Comparison of ENCODE assay signal across 32 cellular contexts in genomic region chr7:143074141-143074540, GRCh38. TPM values are rescaled to one million over a fixed set of nuclear protein-coding genes. Genes with fewer than 3 reads are reported as not detected.
"Had no signal": no experiment of that assay in that cellular context is flagged by ENCODE, and none has a peak within 500 bp of the region (broad histone marks: within the 10 kb centered on the region; RNA-seq: fewer than 3 reads in every experiment).

No MANE protein-coding gene starts in this region.

- H3K4me3 Mint-ChIP-seq: stimulated activated effector memory CD8-positive, alpha-beta T cell treated with anti-CD3 and anti-CD28 coated beads, Interleukin-12 subunit alpha, Interleukin-12 subunit beta, amount 100 ng/mL, for 72 hours; stimulated activated memory B cell treated with anti-CD40 and anti-IgM and Interleukin-4, amounts not matched to agents 10 μg/mL and 1 μg/mL and 100 μg/mL, for 72 hours; stimulated activated naive B cell treated with anti-CD40 and anti-IgM and Interleukin-4, amounts not matched to agents 10 μg/mL and 1 μg/mL and 100 μg/mL, for 72 hours; stimulated activated naive CD8-positive, alpha-beta T cell treated with anti-CD3 and anti-CD28 coated beads, Interleukin-15, amount 100 ng/mL, for 72 hours; stimulated activated naive CD8-positive, alpha-beta T cell treated with anti-CD3 and anti-CD28 coated beads, Interleukin-15, Interleukin-2, amounts not matched to agents 100 ng/mL and 50 ng/mL, for 24 hours; type B pancreatic cell had no signal

- H3K9me3 ChIP-seq: stomach, suprapubic skin, testis, thoracic aorta, thyroid gland, transverse colon, upper lobe of left lung, upper lobe of right lung, uterus, vagina had no signal

- H3K4me3 ChIP-seq: stomach, suprapubic skin, testis, thoracic aorta, thyroid gland, tibial artery, tibial nerve, transverse colon, upper lobe of left lung, upper lobe of right lung, uterus, vagina had no signal

- H3K36me3 Mint-ChIP-seq: stimulated activated effector memory CD8-positive, alpha-beta T cell treated with anti-CD3 and anti-CD28 coated beads, Interleukin-12 subunit alpha, Interleukin-12 subunit beta, amount 100 ng/mL, for 72 hours; type B pancreatic cell had no signal

- DNase-seq: stimulated activated CD4-positive, alpha-beta T cell treated with anti-CD3 and anti-CD28 coated beads, Interleukin-2, amount 100 ng/mL, for 48 hours; stimulated activated CD4-positive, alpha-beta T cell treated with anti-CD3 and anti-CD28 coated beads, Interleukin-4, amount 100 ng/mL, for 1 hour; stimulated activated CD4-positive, alpha-beta T cell treated with anti-CD3 and anti-CD28 coated beads, Interleukin-4, amount 100 ng/mL, for 24 hours; stimulated activated CD4-positive, alpha-beta T cell treated with anti-CD3 and anti-CD28 coated beads, Interleukin-4, amount 100 ng/mL, for 4 hours; stimulated activated CD8-positive, alpha-beta memory T cell treated with anti-CD3 and anti-CD28 coated beads, Interleukin-4, amount 100 ng/mL, for 48 hours; stimulated activated naive B cell treated with anti-CD40 and anti-IgM and Interleukin-4, amounts not matched to agents 10 μg/mL and 1 μg/mL and 100 μg/mL, for 72 hours; stimulated activated naive CD4-positive, alpha-beta T cell; stimulated activated naive CD4-positive, alpha-beta T cell treated with Interleukin-2 at 50 U/mL for 16 hours; stimulated activated naive CD8-positive, alpha-beta T cell treated with anti-CD3 and anti-CD28 coated beads, Interleukin-15, amount 100 ng/mL, for 72 hours; stimulated activated naive CD8-positive, alpha-beta T cell treated with anti-CD3 and anti-CD28 coated beads, Interleukin-15, Interleukin-2, amounts not matched to agents 100 U/mL and 50 U/mL, for 24 hours; stomach; substantia nigra; testis; thyroid gland; tibial artery; transverse colon; upper lobe of left lung; upper lobe of right lung; uterus had no signal

- H3K27me3 ChIP-seq: stomach, suprapubic skin, testis, thyroid gland, tibial artery, tibial nerve, transverse colon, upper lobe of left lung, upper lobe of right lung, uterus, vagina had no signal

- H3K36me3 ChIP-seq: stomach, suprapubic skin, thoracic aorta, thyroid gland, tibial artery, tibial nerve, transverse colon, upper lobe of left lung, upper lobe of right lung, uterus, vagina had no signal

- H3K9me3 Mint-ChIP-seq: stimulated activated effector memory CD8-positive, alpha-beta T cell treated with anti-CD3 and anti-CD28 coated beads, Interleukin-12 subunit alpha, Interleukin-12 subunit beta, amount 100 ng/mL, for 72 hours; stimulated activated naive CD8-positive, alpha-beta T cell treated with anti-CD3 and anti-CD28 coated beads, Interleukin-15, Interleukin-2, amounts not matched to agents 100 ng/mL and 50 ng/mL, for 24 hours; type B pancreatic cell had no signal

- H3K27ac Mint-ChIP-seq: stimulated activated effector memory CD8-positive, alpha-beta T cell treated with anti-CD3 and anti-CD28 coated beads, Interleukin-12 subunit alpha, Interleukin-12 subunit beta, amount 100 ng/mL, for 72 hours; stimulated activated memory B cell treated with anti-CD40 and anti-IgM and Interleukin-4, amounts not matched to agents 10 μg/mL and 1 μg/mL and 100 μg/mL, for 72 hours; stimulated activated naive B cell treated with anti-CD40 and anti-IgM and Interleukin-4, amounts not matched to agents 10 μg/mL and 1 μg/mL and 100 μg/mL, for 72 hours; stimulated activated naive CD8-positive, alpha-beta T cell treated with anti-CD3 and anti-CD28 coated beads, Interleukin-15, amount 100 ng/mL, for 72 hours; stimulated activated naive CD8-positive, alpha-beta T cell treated with anti-CD3 and anti-CD28 coated beads, Interleukin-15, Interleukin-2, amounts not matched to agents 100 ng/mL and 50 ng/mL, for 24 hours; type B pancreatic cell had no signal

- H3K27me3 Mint-ChIP-seq: stimulated activated naive B cell treated with anti-CD40 and anti-IgM and Interleukin-4, amounts not matched to agents 10 μg/mL and 1 μg/mL and 100 μg/mL, for 72 hours had no signal

- H3K4me1 ChIP-seq: stomach, suprapubic skin, tibial artery, tibial nerve, transverse colon, upper lobe of left lung, upper lobe of right lung, uterus, vagina had no signal

- H3K4me1 Mint-ChIP-seq: stimulated activated effector memory CD8-positive, alpha-beta T cell treated with anti-CD3 and anti-CD28 coated beads, Interleukin-12 subunit alpha, Interleukin-12 subunit beta, amount 100 ng/mL, for 72 hours; stimulated activated naive CD8-positive, alpha-beta T cell treated with anti-CD3 and anti-CD28 coated beads, Interleukin-15, amount 100 ng/mL, for 72 hours had no signal

- H3K27ac ChIP-seq: stomach, suprapubic skin, testis, thoracic aorta, thyroid gland, tibial artery, tibial nerve, transverse colon, upper lobe of left lung, upper lobe of right lung, uterus, vagina had no signal

- ATAC-seq: stimulated activated effector memory CD8-positive, alpha-beta T cell treated with anti-CD3 and anti-CD28 coated beads, Interleukin-12 subunit alpha, Interleukin-12 subunit beta, amount 100 ng/mL, for 72 hours; stimulated activated memory B cell treated with anti-CD40 and anti-IgM and Interleukin-4, amounts not matched to agents 10 μg/mL and 1 μg/mL and 100 μg/mL, for 72 hours; stimulated activated naive B cell treated with anti-CD40 and anti-IgM and Interleukin-4, amounts not matched to agents 10 μg/mL and 1 μg/mL and 100 μg/mL, for 72 hours; stimulated activated naive CD8-positive, alpha-beta T cell treated with anti-CD3 and anti-CD28 coated beads, Interleukin-15, amount 100 ng/mL, for 72 hours; stimulated activated naive CD8-positive, alpha-beta T cell treated with anti-CD3 and anti-CD28 coated beads, Interleukin-15, Interleukin-2, amounts not matched to agents 100 U/mL and 50 U/mL, for 24 hours; upper lobe of right lung had no signal

RNA-seq across cellular contexts. Expression of gene OR6V1, which starts 22.0 kb away (rescaled TPM):
- total RNA-seq: stomach, subcutaneous adipose tissue, suprapubic skin, temporal lobe, testis, thoracic aorta, thyroid gland, tibial nerve, transverse colon, upper lobe of left lung, upper lobe of right lung, ureter, urinary bladder, uterus, vagina had no signal
- polyA plus RNA-seq: stomach, urinary bladder had no signal

RNA-seq across cellular contexts. Expression of gene OR9A2, which starts 47.2 kb away (rescaled TPM):
- total RNA-seq: stomach, subcutaneous adipose tissue, thoracic aorta, transverse colon, upper lobe of left lung, upper lobe of right lung, ureter, vagina had no signal
- polyA plus RNA-seq: stomach, thymus, urinary bladder had no signal

RNA-seq across cellular contexts. Expression of gene PIP, which starts 57.7 kb away (rescaled TPM):
- total RNA-seq: stomach, subcutaneous adipose tissue, temporal lobe, testis, thyroid gland, tibial nerve, transverse colon, upper lobe of right lung, ureter, urinary bladder, uterus had no signal
- polyA plus RNA-seq: urinary bladder had no signal
